In genomic region chr17:68258890-68259435, GRCh38 we compare ENCODE assay signal across 8 cellular contexts.
DNase-seq lines count a peak whose midpoint lies in the region; ATAC-seq and TF ChIP-seq lines count a peak whose summit lies in the region.
"Not testable (repeated sequence)": the region's sequence is repeated elsewhere in the genome, so short reads cannot be mapped to it uniquely, and the experiment has no call there.

No MANE protein-coding gene starts in this region.

- not testable (repeated sequence) for TF ChIP-seq CTCF in AG10803 (conservative IDR thresholded peaks at IDR 0.05; ENCODE audit: low read length); cardiac fibroblast (IDR thresholded peaks at IDR 0.05; ENCODE audit: low read depth, low read length)

- not testable (repeated sequence) for H3K4me3 ChIP-seq in AG10803 (ENCODE audit: low read length)
- peak overlapping the region in 1 of 2 donors; percentile 30 for H3K4me3 ChIP-seq in cardiac fibroblast (replicated peaks in 1 of 2; ENCODE audit: low read depth in 2 of 2, low read length in 2 of 2)

- DNase-seq in AG10803 (ENCODE audit: low read depth), result peak; percentile 44
- peak; percentile 1 for DNase-seq in NCI-H2029 (lab: John Stamatoyannopoulos, UW)
- peak; percentile 76 for DNase-seq in activated CD4-positive, alpha-beta T cell treated with anti-CD3 and anti-CD28 coated beads, Interleukin-2, amount 50 U/mL, for 1 hour
- DNase-seq in cardiac fibroblast (ENCODE audit: low read depth in 2 of 2), result peak; percentile 34 to 69
- peak; percentile 75 for DNase-seq in kidney tubule cell (ENCODE audit: low spot score)
- peak; percentile 42 to 56 for DNase-seq in stimulated activated CD4-positive, alpha-beta T cell treated with anti-CD3 and anti-CD28 coated beads, Interleukin-1b, Interleukin-23, amount 100 ng/mL, for 4 hours (ENCODE audit: low read depth in 2 of 2)

- ATAC-seq in GM18909 (IDR thresholded peaks at IDR 0.05; ENCODE audit: poor library complexity, unreplicated experiment) (peak; percentile 94), HG02938 (IDR thresholded peaks at IDR 0.05; ENCODE audit: unreplicated experiment) (peak; percentile 79)

Comparison
In these comparisons a context has a peak if more than half of its experiments do, and no peak if none do; other contexts are left out.
1. DNase-seq: peak in every context shown above with its lines; median percentile 76 in activated CD4-positive, alpha-beta T cell treated with anti-CD3 and anti-CD28 coated beads, Interleukin-2, amount 50 U/mL, for 1 hour; 75 in kidney tubule cell; 52 in cardiac fibroblast; 49 in stimulated activated CD4-positive, alpha-beta T cell treated with anti-CD3 and anti-CD28 coated beads, Interleukin-1b, Interleukin-23, amount 100 ng/mL, for 4 hours; 44 in AG10803; 1 in NCI-H2029.